Comparison of ENCODE assay signal across 1 cellular context in genomic region chr4:15809058-15809457, GRCh38.
TF ChIP-seq lines count a peak whose summit lies in the region.

No MANE protein-coding gene starts in this region.

TF ChIP-seq in GM23338, 12 proteins besides CTCF, POLR2A, EP300 and RAD21 (continued from another document):
- TF ChIP-seq, protein P1, sequence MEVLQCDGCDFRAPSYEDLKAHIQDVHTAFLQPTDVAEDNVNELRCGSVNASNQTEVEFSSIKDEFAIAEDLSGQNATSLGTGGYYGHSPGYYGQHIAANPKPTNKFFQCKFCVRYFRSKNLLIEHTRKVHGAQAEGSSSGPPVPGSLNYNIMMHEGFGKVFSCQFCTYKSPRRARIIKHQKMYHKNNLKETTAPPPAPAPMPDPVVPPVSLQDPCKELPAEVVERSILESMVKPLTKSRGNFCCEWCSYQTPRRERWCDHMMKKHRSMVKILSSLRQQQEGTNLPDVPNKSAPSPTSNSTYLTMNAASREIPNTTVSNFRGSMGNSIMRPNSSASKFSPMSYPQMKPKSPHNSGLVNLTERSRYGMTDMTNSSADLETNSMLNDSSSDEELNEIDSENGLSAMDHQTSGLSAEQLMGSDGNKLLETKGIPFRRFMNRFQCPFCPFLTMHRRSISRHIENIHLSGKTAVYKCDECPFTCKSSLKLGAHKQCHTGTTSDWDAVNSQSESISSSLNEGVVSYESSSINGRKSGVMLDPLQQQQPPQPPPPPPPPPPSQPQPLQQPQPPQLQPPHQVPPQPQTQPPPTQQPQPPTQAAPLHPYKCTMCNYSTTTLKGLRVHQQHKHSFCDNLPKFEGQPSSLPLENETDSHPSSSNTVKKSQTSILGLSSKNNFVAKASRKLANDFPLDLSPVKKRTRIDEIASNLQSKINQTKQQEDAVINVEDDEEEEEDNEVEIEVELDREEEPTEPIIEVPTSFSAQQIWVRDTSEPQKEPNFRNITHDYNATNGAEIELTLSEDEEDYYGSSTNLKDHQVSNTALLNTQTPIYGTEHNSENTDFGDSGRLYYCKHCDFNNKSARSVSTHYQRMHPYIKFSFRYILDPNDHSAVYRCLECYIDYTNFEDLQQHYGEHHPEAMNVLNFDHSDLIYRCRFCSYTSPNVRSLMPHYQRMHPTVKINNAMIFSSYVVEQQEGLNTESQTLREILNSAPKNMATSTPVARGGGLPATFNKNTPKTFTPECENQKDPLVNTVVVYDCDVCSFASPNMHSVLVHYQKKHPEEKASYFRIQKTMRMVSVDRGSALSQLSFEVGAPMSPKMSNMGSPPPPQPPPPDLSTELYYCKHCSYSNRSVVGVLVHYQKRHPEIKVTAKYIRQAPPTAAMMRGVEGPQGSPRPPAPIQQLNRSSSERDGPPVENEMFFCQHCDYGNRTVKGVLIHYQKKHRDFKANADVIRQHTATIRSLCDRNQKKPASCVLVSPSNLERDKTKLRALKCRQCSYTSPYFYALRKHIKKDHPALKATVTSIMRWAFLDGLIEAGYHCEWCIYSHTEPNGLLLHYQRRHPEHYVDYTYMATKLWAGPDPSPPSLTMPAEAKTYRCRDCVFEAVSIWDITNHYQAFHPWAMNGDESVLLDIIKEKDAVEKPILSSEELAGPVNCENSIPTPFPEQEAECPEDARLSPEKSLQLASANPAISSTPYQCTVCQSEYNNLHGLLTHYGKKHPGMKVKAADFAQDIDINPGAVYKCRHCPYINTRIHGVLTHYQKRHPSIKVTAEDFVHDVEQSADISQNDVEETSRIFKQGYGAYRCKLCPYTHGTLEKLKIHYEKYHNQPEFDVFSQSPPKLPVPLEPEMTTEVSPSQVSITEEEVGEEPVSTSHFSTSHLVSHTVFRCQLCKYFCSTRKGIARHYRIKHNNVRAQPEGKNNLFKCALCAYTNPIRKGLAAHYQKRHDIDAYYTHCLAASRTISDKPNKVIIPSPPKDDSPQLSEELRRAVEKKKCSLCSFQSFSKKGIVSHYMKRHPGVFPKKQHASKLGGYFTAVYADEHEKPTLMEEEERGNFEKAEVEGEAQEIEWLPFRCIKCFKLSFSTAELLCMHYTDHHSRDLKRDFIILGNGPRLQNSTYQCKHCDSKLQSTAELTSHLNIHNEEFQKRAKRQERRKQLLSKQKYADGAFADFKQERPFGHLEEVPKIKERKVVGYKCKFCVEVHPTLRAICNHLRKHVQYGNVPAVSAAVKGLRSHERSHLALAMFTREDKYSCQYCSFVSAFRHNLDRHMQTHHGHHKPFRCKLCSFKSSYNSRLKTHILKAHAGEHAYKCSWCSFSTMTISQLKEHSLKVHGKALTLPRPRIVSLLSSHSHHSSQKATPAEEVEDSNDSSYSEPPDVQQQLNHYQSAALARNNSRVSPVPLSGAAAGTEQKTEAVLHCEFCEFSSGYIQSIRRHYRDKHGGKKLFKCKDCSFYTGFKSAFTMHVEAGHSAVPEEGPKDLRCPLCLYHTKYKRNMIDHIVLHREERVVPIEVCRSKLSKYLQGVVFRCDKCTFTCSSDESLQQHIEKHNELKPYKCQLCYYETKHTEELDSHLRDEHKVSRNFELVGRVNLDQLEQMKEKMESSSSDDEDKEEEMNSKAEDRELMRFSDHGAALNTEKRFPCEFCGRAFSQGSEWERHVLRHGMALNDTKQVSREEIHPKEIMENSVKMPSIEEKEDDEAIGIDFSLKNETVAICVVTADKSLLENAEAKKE (CRISPR knock-in tag; IDR thresholded peaks at IDR 0.05) = no peak
- no peak for TF ChIP-seq CREB1 (CRISPR knock-in tag; IDR thresholded peaks at IDR 0.05; ENCODE audit: low read depth)
- no peak for TF ChIP-seq POLR2AphosphoS5 (IDR thresholded peaks at IDR 0.05; ENCODE audit: low read depth)
- no peak for TF ChIP-seq JUNB (IDR thresholded peaks at IDR 0.05; ENCODE audit: unreplicated experiment)
- TF ChIP-seq EZH2phosphoT487 (IDR thresholded peaks at IDR 0.05; ENCODE audit: unreplicated experiment) = no peak
- no peak for TF ChIP-seq NANOG (IDR thresholded peaks at IDR 0.05; ENCODE audit: borderline replicate concordance)
